In the genomic region with DNA sequence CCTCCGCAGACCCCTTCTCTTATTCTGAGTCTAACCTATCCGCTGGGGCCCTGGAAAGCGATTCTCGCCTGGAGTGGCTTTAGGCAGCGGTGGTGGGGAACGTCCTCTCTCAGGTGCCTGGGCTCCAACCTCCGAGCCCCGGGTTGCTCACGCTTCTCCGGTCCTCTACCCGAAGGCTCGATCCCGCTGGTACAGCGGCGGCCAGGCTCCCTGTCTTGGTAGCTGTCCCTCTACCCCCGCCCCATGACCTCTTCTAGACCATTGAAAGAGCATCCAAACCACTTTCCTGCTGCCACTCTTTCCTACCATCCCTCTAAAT, we compare ENCODE assay signal across 8 cellular contexts. TPM values are rescaled to one million over a fixed set of nuclear protein-coding genes. Genes with fewer than 3 reads are reported as not detected.
A peak's percentile ranks its signal among the peaks of the same experiment; 100 is the strongest.
DNase-seq lines count a peak whose midpoint lies in the region; ATAC-seq and TF ChIP-seq lines count a peak whose summit lies in the region.

No MANE protein-coding gene starts in this region.

- 0% methylated on average over 2 of the region's 16 CpGs for WGBS in right lobe of liver (ENCODE audit: insufficient coverage, low coverage, low lambda C conversion rate, missing lambda C conversion rate)
- 0% methylated on average over 10 to 11 of the region's 16 CpGs for WGBS in thyroid gland, 2 donors

- peak overlapping the region; percentile 90 for H3K4me3 Mint-ChIP-seq in central memory CD8-positive, alpha-beta T cell

- H3K36me3 ChIP-seq in right lobe of liver (no peaks in the 10 kb centered on the region), thyroid gland (no peaks in the 10 kb centered on the region)

- peak; percentile 29 for ATAC-seq in HG02870 (IDR thresholded peaks at IDR 0.05; ENCODE audit: unreplicated experiment)
- peak; percentile 34 for ATAC-seq in central memory CD8-positive, alpha-beta T cell (replicated peaks; ENCODE audit: extremely low read depth, poor library complexity, severe bottlenecking)
- peak; percentile 26 to 53 (median 36) for ATAC-seq in right lobe of liver

- H3K27ac ChIP-seq in right lobe of liver (peak overlapping the region; percentile 88 to 92 (median 92)), thyroid gland (peak overlapping the region; percentile 96 to 99 (median 99))

- H3K4me3 ChIP-seq in right lobe of liver (peak overlapping the region; percentile 61 to 77 (median 70)), thyroid gland (replicated peaks in 1 of 3) (peak overlapping the region; percentile 39 to 66 (median 45))

- peaks cover 0 to 59% (median 14%) of the 10 kb centered on the region in 4 donors for H3K4me1 ChIP-seq in right lobe of liver
- peaks cover 37 to 42% of the 10 kb centered on the region in 2 donors for H3K4me1 ChIP-seq in thyroid gland

- H3K9me3 Mint-ChIP-seq in central memory CD8-positive, alpha-beta T cell = no peaks in the 10 kb centered on the region

- H3K27me3 Mint-ChIP-seq in central memory CD8-positive, alpha-beta T cell = no peaks in the 10 kb centered on the region

- DNase-seq in activated T-cell treated with anti-CD3 and anti-CD28 coated beads for 4 hours (peak; percentile 17), NCI-H69 (lab: John Stamatoyannopoulos, UW) (peak; percentile 67), right lobe of liver (peak in 1 of 3 donors; percentile 66), thyroid gland (peak; percentile 67 to 71), SKM-1 (lab: John Stamatoyannopoulos, UW; ENCODE audit: unreplicated experiment) (no peak)
- DNase-seq in activated T-cell treated with anti-CD3 and anti-CD28 coated beads, Interleukin-2, amount 50 U/mL, for 48 hours = no peak
- no peak for DNase-seq in central memory CD8-positive, alpha-beta T cell (ENCODE audit: low spot score in 2 of 2)

- peak overlapping the region; percentile 84 for H3K27ac Mint-ChIP-seq in central memory CD8-positive, alpha-beta T cell (ENCODE audit: low read depth)

- TF ChIP-seq CTCF in right lobe of liver (IDR thresholded peaks at IDR 0.05) (no peak), thyroid gland (IDR thresholded peaks at IDR 0.05) (no peak)

- peaks cover 7% of the 10 kb centered on the region for H3K36me3 Mint-ChIP-seq in central memory CD8-positive, alpha-beta T cell (ENCODE audit: insufficient read depth)

- TF ChIP-seq POLR2A in right lobe of liver (IDR thresholded peaks at IDR 0.05) (no peak), thyroid gland (IDR thresholded peaks at IDR 0.05) (no peak)

- no peaks in the 10 kb centered on the region for H3K9me3 ChIP-seq in right lobe of liver
- no peaks in the 10 kb centered on the region for H3K9me3 ChIP-seq in thyroid gland

- H3K27me3 ChIP-seq in right lobe of liver (no peaks in the 10 kb centered on the region), thyroid gland (no peaks in the 10 kb centered on the region)

- intact Hi-C loops in right lobe of liver (cut with DNase I) (no loop called here), thyroid gland (cut with DNase I) (no loop called here)

- peaks cover 25% of the 10 kb centered on the region for H3K4me1 Mint-ChIP-seq in central memory CD8-positive, alpha-beta T cell

RNA-seq across cellular contexts. Expression of gene HEBP1, which starts 0.5 kb away (rescaled TPM):
- total RNA-seq in right lobe of liver (100 to 1,000 TPM in 1 of 6 experiments, 10 to 100 TPM in 5; 45.8 to 100 (median 68.9) TPM), thyroid gland (100 to 1,000 TPM in 1 of 4 donors, 10 to 100 TPM in 3; 80.4 to 125 (median 91.3) TPM)

RNA-seq across cellular contexts. Expression of gene FAM234B, which starts 43.6 kb away (rescaled TPM):
- total RNA-seq in right lobe of liver (1 to 10 TPM; 2.9 to 4.8 (median 3.2) TPM), thyroid gland (10 to 100 TPM; 15.7 to 23.2 (median 19.3) TPM)

RNA-seq across cellular contexts. Expression of gene GPRC5D, which starts 48.6 kb away (rescaled TPM):
- total RNA-seq in right lobe of liver (not detected), thyroid gland (not detected)

Comparison
In these comparisons a context has a peak if more than half of its experiments do, and no peak if none do; other contexts are left out.
1. DNase-seq: peak in activated T-cell treated with anti-CD3 and anti-CD28 coated beads for 4 hours (single experiment), NCI-H69 (single experiment) and thyroid gland (2 of 2); none in activated T-cell treated with anti-CD3 and anti-CD28 coated beads, Interleukin-2, amount 50 U/mL, for 48 hours (0 of 2), central memory CD8-positive, alpha-beta T cell (0 of 2) and SKM-1 (single experiment).
2. Peak in every context shown above with its lines, with median percentiles within 50 percentile points of each other: ATAC-seq.